Comparison of ENCODE assay signal across 1 cellular context in genomic region chr11:926341-926916, GRCh38.
TF ChIP-seq lines count a peak whose summit lies in the region.

No MANE protein-coding gene starts in this region.

TF ChIP-seq in WTC11, 78 proteins besides CTCF, POLR2A, EP300 and RAD21 (continued from another document):
- TF ChIP-seq ZSCAN18 (CRISPR knock-in tag; IDR thresholded peaks at IDR 0.05) (no peak), GRHL2 (CRISPR knock-in tag; IDR thresholded peaks at IDR 0.05; ENCODE audit: insufficient replicate concordance, severe bottlenecking) (no peak)
